8 cellular contexts compared by ENCODE assay signal in the genomic region with DNA sequence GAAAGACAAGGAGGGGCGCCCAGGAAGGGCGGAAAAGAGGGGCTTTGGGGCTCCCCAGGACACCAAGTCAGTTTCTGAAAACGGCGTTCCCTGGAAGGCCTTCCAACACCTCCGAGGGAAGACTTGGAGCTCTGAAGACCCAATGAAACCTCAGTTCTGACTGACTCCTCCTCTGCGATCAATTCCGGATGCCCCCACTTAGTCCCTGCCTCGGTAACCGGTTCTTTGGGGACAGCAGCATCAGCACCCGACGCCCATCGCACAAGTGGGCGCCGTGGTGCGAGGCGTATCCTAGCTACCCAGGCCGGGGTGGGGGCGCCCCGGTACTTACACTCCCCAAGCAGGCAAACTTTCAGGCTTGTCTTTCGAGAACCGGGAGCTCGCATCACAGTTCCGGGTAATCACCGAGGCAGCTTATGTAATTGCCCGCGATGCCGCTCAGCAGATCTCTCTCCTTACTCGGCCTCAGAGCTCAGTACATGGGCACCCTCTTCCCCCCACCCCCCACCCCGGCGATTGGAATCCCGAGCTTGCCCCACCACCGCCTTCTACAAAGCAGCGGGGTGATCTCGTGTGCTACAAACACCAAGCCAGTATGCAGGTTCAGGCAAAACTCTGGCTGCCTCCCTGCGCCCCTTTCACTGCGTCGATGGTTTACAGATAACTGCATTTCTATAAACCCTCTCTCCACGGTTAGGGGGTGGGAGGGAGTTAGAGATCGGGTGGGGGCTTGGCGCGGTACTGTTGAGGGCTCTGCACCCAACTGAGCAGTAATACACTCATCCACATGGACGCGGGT. TPM values are rescaled to one million over a fixed set of nuclear protein-coding genes. Genes with fewer than 3 reads are reported as not detected.
DNase-seq lines count a peak whose midpoint lies in the region; ATAC-seq and TF ChIP-seq lines count a peak whose summit lies in the region.

No MANE protein-coding gene starts in this region.

- peaks cover 79% of the 10 kb centered on the region for H3K27me3 ChIP-seq in CD4-positive, alpha-beta T cell (ENCODE audit: control insufficient read depth, insufficient read depth, low read length)
- H3K27me3 ChIP-seq in neural cell (ENCODE audit: insufficient read depth, low read depth, low read length), result no peaks in the 10 kb centered on the region

- no peak overlapping the region for H3K27ac ChIP-seq in CD4-positive, alpha-beta T cell (ENCODE audit: low read depth, low read length)
- peak overlapping the region; percentile 90 for H3K27ac ChIP-seq in neural cell (ENCODE audit: low read length)

- H2AFZ ChIP-seq in neural cell (ENCODE audit: low read depth, low read length), result no peak overlapping the region

- H3K9ac ChIP-seq in neural cell (ENCODE audit: low read length), result peak overlapping the region; percentile 95

- H3K4me3 Mint-ChIP-seq in CD4-positive, alpha-beta T cell, result peak overlapping the region; percentile 20

- no peak for TF ChIP-seq CTCF in CD4-positive, alpha-beta T cell (IDR thresholded peaks at IDR 0.05)
- no peak for TF ChIP-seq CTCF in epithelial cell of esophagus (IDR thresholded peaks at IDR 0.05; ENCODE audit: insufficient read depth, low read depth, low read length, missing control alignments)
- TF ChIP-seq CTCF in neural cell (IDR thresholded peaks at IDR 0.05; ENCODE audit: poor library complexity, severe bottlenecking), result no peak

- no peak for TF ChIP-seq EP300 in neural cell (conservative IDR thresholded peaks at IDR 0.05; ENCODE audit: poor library complexity, severe bottlenecking)

- no peak for DNase-seq in CD4-positive, alpha-beta T cell
- peak; percentile 25 for DNase-seq in NCI-H1694 (lab: John Stamatoyannopoulos, UW)
- peak; percentile 68 for DNase-seq in epithelial cell of esophagus (ENCODE audit: low read depth)
- DNase-seq in NCI-H146 treated with DMSO at 0.1 percent for 48 hours (lab: John Stamatoyannopoulos, UW; ENCODE audit: unreplicated experiment), result no peak
- no peak for DNase-seq in middle frontal gyrus (ENCODE audit: extremely low spot score, low spot score)
- DNase-seq in activated naive CD4-positive, alpha-beta T cell treated with Interleukin-2 at 50 U/mL for 16 hours, result no peak

- no peak for TF ChIP-seq RAD21 in neural cell (conservative IDR thresholded peaks at IDR 0.05)

- no peaks in the 10 kb centered on the region for H3K9me3 ChIP-seq in CD4-positive, alpha-beta T cell (ENCODE audit: control insufficient read depth, low read length)
- no peaks in the 10 kb centered on the region for H3K9me3 ChIP-seq in neural cell (ENCODE audit: low read length)

- H3K4me3 ChIP-seq in epithelial cell of esophagus (ENCODE audit: low read length) (peak overlapping the region; percentile 64), neural cell (ENCODE audit: low read length) (peak overlapping the region; percentile 82)

- H3K36me3 Mint-ChIP-seq in CD4-positive, alpha-beta T cell (ENCODE audit: low read depth), result no peaks in the 10 kb centered on the region

- peaks cover 9% of the 10 kb centered on the region for H4K20me1 ChIP-seq in neural cell (ENCODE audit: insufficient read depth)

- no peaks in the 10 kb centered on the region for H3K9me2 ChIP-seq in neural cell (ENCODE audit: insufficient read depth, low read length)

- H3K27ac Mint-ChIP-seq in CD4-positive, alpha-beta T cell, result no peak overlapping the region

- H3K27me3 Mint-ChIP-seq in CD4-positive, alpha-beta T cell, result peaks cover 84% of the 10 kb centered on the region

- H3K79me2 ChIP-seq in neural cell (replicated peaks; ENCODE audit: insufficient read depth, low read length), result peaks cover 58% of the 10 kb centered on the region

- H3K4me1 Mint-ChIP-seq in CD4-positive, alpha-beta T cell (ENCODE audit: low read depth), result peaks cover 7% of the 10 kb centered on the region

- H3K36me3 ChIP-seq in neural cell (ENCODE audit: insufficient read depth, low read length), result no peaks in the 10 kb centered on the region

- POLR2A ChIA-PET in CD4-positive, alpha-beta T cell (lab: Charles Lee), result no interaction called here

- intact Hi-C loops in CD4-positive, alpha-beta T cell (cut with DNase I, micrococcal nuclease), result no loop called here

- peak overlapping the region; percentile 78 for H3K4me2 ChIP-seq in neural cell (ENCODE audit: low read length)

- CTCF ChIA-PET in CD4-positive, alpha-beta T cell (lab: Charles Lee), result no interaction called here

- peaks cover 2% of the 10 kb centered on the region for H3K9me3 Mint-ChIP-seq in CD4-positive, alpha-beta T cell

- peaks cover 6% of the 10 kb centered on the region for H3F3A ChIP-seq in neural cell (ENCODE audit: insufficient read depth, low read length, poor library complexity, severe bottlenecking)

- no peak for ATAC-seq in CD4-positive, alpha-beta T cell (ENCODE audit: poor library complexity)
- no peak for ATAC-seq in GM21515 (IDR thresholded peaks at IDR 0.05; ENCODE audit: unreplicated experiment)

TF ChIP-seq in neural cell, 6 proteins besides CTCF, POLR2A, EP300 and RAD21:
- no peak for TF ChIP-seq MXI1 (conservative IDR thresholded peaks at IDR 0.05; ENCODE audit: poor library complexity, severe bottlenecking)
- TF ChIP-seq TAF1 (IDR thresholded peaks at IDR 0.05; ENCODE audit: low read depth), result peak; percentile 4

RNA-seq across cellular contexts. Expression of gene TENM4, which starts 2.0 kb away (rescaled TPM):
- total RNA-seq in CD4-positive, alpha-beta T cell, result under 1 TPM; 0.22 to 0.31 TPM
- 16.8 and 24.8 TPM in 2 replicates for polyA plus RNA-seq in neural cell
- 153 and 170 TPM in 2 replicates for polyA minus RNA-seq in neural cell

Comparison
In these comparisons a context has a peak if more than half of its experiments do, and no peak if none do; other contexts are left out.
1. DNase-seq: peak in NCI-H1694 (single experiment) and epithelial cell of esophagus (single experiment); none in CD4-positive, alpha-beta T cell (0 of 10), NCI-H146 treated with DMSO at 0.1 percent for 48 hours (single experiment), middle frontal gyrus (single experiment) and activated naive CD4-positive, alpha-beta T cell treated with Interleukin-2 at 50 U/mL for 16 hours (single experiment).